In the genomic region with DNA sequence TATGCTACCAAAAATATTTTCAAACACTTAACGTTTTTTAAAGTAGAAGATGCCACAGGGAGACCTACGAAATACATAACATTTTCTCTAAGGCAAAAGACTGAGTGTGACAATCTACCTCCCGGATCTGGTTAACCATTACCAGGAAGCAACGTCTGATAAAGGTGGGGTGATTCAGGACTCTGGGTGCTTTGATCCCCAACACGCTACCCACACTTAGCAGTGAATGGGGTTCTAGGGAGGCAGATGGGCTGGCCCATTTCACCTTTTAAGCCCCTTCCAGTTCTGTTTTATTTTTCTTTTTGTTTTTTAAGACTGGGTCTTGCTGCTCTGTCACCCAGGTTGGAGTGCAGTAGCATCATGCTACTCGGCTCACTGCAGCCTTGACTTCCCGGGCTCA, we compare ENCODE assay signal across 24 cellular contexts. TPM values are rescaled to one million over a fixed set of nuclear protein-coding genes. Genes with fewer than 3 reads are reported as not detected.
DNase-seq lines count a peak whose midpoint lies in the region; ATAC-seq and TF ChIP-seq lines count a peak whose summit lies in the region.
"Had no signal": no experiment of that assay in that cellular context is flagged by ENCODE, and none has a peak within 500 bp of the region (broad histone marks: within the 10 kb centered on the region; RNA-seq: fewer than 3 reads in every experiment).

No MANE protein-coding gene starts in this region.

- H2AK5ac ChIP-seq in trophoblast cell (ENCODE audit: low read length), result no peak overlapping the region

- no peak for DNase-seq in activated T-cell treated with anti-CD3 and anti-CD28 coated beads, Interleukin-2, amount 50 U/mL, for 24 hours
- no peak for DNase-seq in activated T-cell treated with anti-CD3 and anti-CD28 coated beads, Interleukin-2, amount 50 U/mL, for 48 hours
- DNase-seq in Peyer's patch (peak in 1 of 3 donors; percentile 64), trophoblast cell (peak in 1 of 2 donors; percentile 49), SKM-1 treated with dmso at 0.1 percent for 144 hours (lab: John Stamatoyannopoulos, UW; ENCODE audit: unreplicated experiment) (no peak), HEK293T (ENCODE audit: extremely low spot score) (no peak)
- DNase-seq: CD4-positive, alpha-beta T cell; COR-L47; DMS79; HCEC 1CT; MM.1S; NCI-H1048; NCI-H1417 treated with DMSO at 0.1 percent for 48 hours; NCI-H187; NCI-H446; NCI-H526; Right ventricle myocardium superior had no signal

- H3K9me3 ChIP-seq in Peyer's patch, result no peaks in the 10 kb centered on the region
- no peaks in the 10 kb centered on the region for H3K9me3 ChIP-seq in trophoblast cell (ENCODE audit: insufficient read depth, low read depth, low read length)
- H3K9me3 ChIP-seq: BLaER1 had no signal

- H3K9me3 Mint-ChIP-seq in activated T-cell treated with anti-CD3 and anti-CD28 coated beads, Interleukin-2, amount 50 U/mL, for 24 hours, result no peaks in the 10 kb centered on the region
- no peaks in the 10 kb centered on the region for H3K9me3 Mint-ChIP-seq in activated T-helper 17 cell treated with anti-CD3 and anti-CD28 coated beads, Interleukin-2, amount 50 U/mL, for 72 hours
- H3K9me3 Mint-ChIP-seq: CD4-positive, alpha-beta T cell; GM23338 had no signal

- no peak overlapping the region for H3K4ac ChIP-seq in trophoblast cell (ENCODE audit: low read depth, low read length)

- peak overlapping the region; percentile 79 for H3K27ac Mint-ChIP-seq in activated T-cell treated with anti-CD3 and anti-CD28 coated beads, Interleukin-2, amount 50 U/mL, for 24 hours
- no peak overlapping the region for H3K27ac Mint-ChIP-seq in activated T-helper 17 cell treated with anti-CD3 and anti-CD28 coated beads, Interleukin-2, amount 50 U/mL, for 72 hours
- H3K27ac Mint-ChIP-seq: GM23338 had no signal

- H3K36me3 Mint-ChIP-seq in activated T-cell treated with anti-CD3 and anti-CD28 coated beads, Interleukin-2, amount 50 U/mL, for 24 hours (ENCODE audit: low read depth), result peaks cover 81% of the 10 kb centered on the region
- peaks cover 97% of the 10 kb centered on the region for H3K36me3 Mint-ChIP-seq in activated T-helper 17 cell treated with anti-CD3 and anti-CD28 coated beads, Interleukin-2, amount 50 U/mL, for 72 hours (ENCODE audit: low read depth)

- H3K36me3 ChIP-seq in Peyer's patch (no peaks in the 10 kb centered on the region), trophoblast cell (ENCODE audit: control insufficient read depth in 1 of 2, insufficient read depth in 2 of 2, low read length in 2 of 2) (no peaks in the 10 kb centered on the region)
- H3K36me3 ChIP-seq: BLaER1 had no signal

- H3K4me2 ChIP-seq in trophoblast cell (ENCODE audit: low read length), result no peak overlapping the region
- H3K4me2 ChIP-seq: BLaER1, GM23338 had no signal

- peak in 1 of 2 donors; percentile 29 for TF ChIP-seq POLR2A in Peyer's patch (IDR thresholded peaks at IDR 0.05)

- H3K27me3 ChIP-seq in Peyer's patch (no peaks in the 10 kb centered on the region), trophoblast cell (ENCODE audit: insufficient read depth, low read length) (no peaks in the 10 kb centered on the region)
- H3K27me3 ChIP-seq: BLaER1 had no signal

- H3K14ac ChIP-seq in trophoblast cell (ENCODE audit: low read length), result peak overlapping the region; percentile 44

- POLR2A ChIA-PET in HEK293T (lab: Yijun Ruan, JAX), result interaction anchor here (0.7 kb wide), 1 partner anchor 719 kb away, joined by 3 read pairs; no protein-coding TSS in a partner anchor

- no peak for TF ChIP-seq CTCF in Peyer's patch (IDR thresholded peaks at IDR 0.05)

- H3K79me1 ChIP-seq in trophoblast cell (ENCODE audit: low read length), result peaks cover 8% of the 10 kb centered on the region

- no peak overlapping the region for H2AFZ ChIP-seq in trophoblast cell (ENCODE audit: insufficient read depth, low read length, poor library complexity)
- H2AFZ ChIP-seq: GM23338 had no signal

- peak overlapping the region; percentile 53 for H2BK120ac ChIP-seq in trophoblast cell (ENCODE audit: insufficient read depth, low read length, poor library complexity)

- H3K4me3 ChIP-seq in Peyer's patch, result peak overlapping the region in 1 of 4 donors; percentile 31
- no peak overlapping the region for H3K4me3 ChIP-seq in trophoblast cell (ENCODE audit: low read depth, low read length)
- H3K4me3 ChIP-seq: BLaER1, GM12878, GM23338, K562 had no signal

- H4K91ac ChIP-seq in trophoblast cell (ENCODE audit: low read depth, low read length), result peak overlapping the region; percentile 43

- no peak overlapping the region for H4K12ac ChIP-seq in trophoblast cell (ENCODE audit: low read depth, low read length)

- H3K4me1 Mint-ChIP-seq in activated T-cell treated with anti-CD3 and anti-CD28 coated beads, Interleukin-2, amount 50 U/mL, for 24 hours (ENCODE audit: low read depth), result peaks cover 43% of the 10 kb centered on the region
- H3K4me1 Mint-ChIP-seq in activated T-helper 17 cell treated with anti-CD3 and anti-CD28 coated beads, Interleukin-2, amount 50 U/mL, for 72 hours, result peaks cover 5% of the 10 kb centered on the region

- peak overlapping the region; percentile 46 for H2BK5ac ChIP-seq in trophoblast cell (ENCODE audit: low read depth, low read length, poor library complexity)

- H4K8ac ChIP-seq in trophoblast cell (ENCODE audit: low read depth, low read length), result no peak overlapping the region

- H3K27ac ChIP-seq in Peyer's patch (peak overlapping the region in 3 of 4 donors; percentile 38 to 71 (median 66)), trophoblast cell (ENCODE audit: low read depth, low read length) (no peak overlapping the region)
- H3K27ac ChIP-seq: BLaER1 had no signal

- H3K18ac ChIP-seq in trophoblast cell (ENCODE audit: low read length), result no peak overlapping the region

- no CpG with 5 or more reads among the region's 7 CpGs for WGBS in trophoblast cell (ENCODE audit: extremely low coverage, insufficient coverage, insufficient read length)

- H3K23ac ChIP-seq in trophoblast cell (ENCODE audit: low read length), result no peak overlapping the region

- no peak overlapping the region for H3K9ac ChIP-seq in trophoblast cell (ENCODE audit: low read length)
- H3K9ac ChIP-seq: BLaER1 had no signal

- peak; percentile 45 for ATAC-seq in activated T-helper 17 cell treated with anti-CD3 and anti-CD28 coated beads, Interleukin-2, amount 50 U/mL, for 72 hours (replicated peaks)
- ATAC-seq in GM18870 (IDR thresholded peaks at IDR 0.05; ENCODE audit: unreplicated experiment), result no peak
- ATAC-seq: GM12878, GM23338, K562 had no signal

- H3K27me3 Mint-ChIP-seq in activated T-cell treated with anti-CD3 and anti-CD28 coated beads, Interleukin-2, amount 50 U/mL, for 24 hours, result no peaks in the 10 kb centered on the region
- no peaks in the 10 kb centered on the region for H3K27me3 Mint-ChIP-seq in activated T-helper 17 cell treated with anti-CD3 and anti-CD28 coated beads, Interleukin-2, amount 50 U/mL, for 72 hours
- H3K27me3 Mint-ChIP-seq: CD4-positive, alpha-beta T cell had no signal

- peak overlapping the region; percentile 90 for H2BK12ac ChIP-seq in trophoblast cell (ENCODE audit: low read length)

- no peaks in the 10 kb centered on the region for H3K79me2 ChIP-seq in trophoblast cell (ENCODE audit: control insufficient read depth, insufficient read depth, low read length, poor library complexity)

- CTCF ChIA-PET in HEK293T (lab: Yijun Ruan, JAX), result no interaction called here

- no peak overlapping the region for H3K4me3 Mint-ChIP-seq in activated T-cell treated with anti-CD3 and anti-CD28 coated beads, Interleukin-2, amount 50 U/mL, for 24 hours
- no peak overlapping the region for H3K4me3 Mint-ChIP-seq in activated T-helper 17 cell treated with anti-CD3 and anti-CD28 coated beads, Interleukin-2, amount 50 U/mL, for 72 hours
- H3K4me3 Mint-ChIP-seq: CD4-positive, alpha-beta T cell; GM23338 had no signal

- H3K4me1 ChIP-seq in Peyer's patch (peaks cover 0 to 52% (median 5%) of the 10 kb centered on the region in 4 donors), trophoblast cell (ENCODE audit: control insufficient read depth in 1 of 2, insufficient read depth in 2 of 2, low read length in 2 of 2) (peaks cover 11 to 16% of the 10 kb centered on the region in 2 experiments)

TF ChIP-seq in HEK293T, 16 proteins besides CTCF, POLR2A, EP300 and RAD21:
- no peak for TF ChIP-seq FOXK2 (IDR thresholded peaks at IDR 0.05)
- TF ChIP-seq LEF1 (IDR thresholded peaks at IDR 0.05; ENCODE audit: borderline replicate concordance), result no peak
- TF ChIP-seq SUZ12 (IDR thresholded peaks at IDR 0.05), result no peak
- TF ChIP-seq TARDBP (IDR thresholded peaks at IDR 0.05), result no peak
- no peak for TF ChIP-seq NFRKB (IDR thresholded peaks at IDR 0.05)
- no peak for TF ChIP-seq L3MBTL2 (conservative IDR thresholded peaks at IDR 0.05)
- TF ChIP-seq SP1 (IDR thresholded peaks at IDR 0.05), result no peak
- TF ChIP-seq BHLHE40 (IDR thresholded peaks at IDR 0.05; ENCODE audit: borderline replicate concordance), result no peak
- TF ChIP-seq ELF4 (IDR thresholded peaks at IDR 0.05), result no peak
- no peak for TF ChIP-seq FOXA1 (IDR thresholded peaks at IDR 0.05)
- TF ChIP-seq, protein P1, sequence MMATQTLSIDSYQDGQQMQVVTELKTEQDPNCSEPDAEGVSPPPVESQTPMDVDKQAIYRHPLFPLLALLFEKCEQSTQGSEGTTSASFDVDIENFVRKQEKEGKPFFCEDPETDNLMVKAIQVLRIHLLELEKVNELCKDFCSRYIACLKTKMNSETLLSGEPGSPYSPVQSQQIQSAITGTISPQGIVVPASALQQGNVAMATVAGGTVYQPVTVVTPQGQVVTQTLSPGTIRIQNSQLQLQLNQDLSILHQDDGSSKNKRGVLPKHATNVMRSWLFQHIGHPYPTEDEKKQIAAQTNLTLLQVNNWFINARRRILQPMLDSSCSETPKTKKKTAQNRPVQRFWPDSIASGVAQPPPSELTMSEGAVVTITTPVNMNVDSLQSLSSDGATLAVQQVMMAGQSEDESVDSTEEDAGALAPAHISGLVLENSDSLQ (IDR thresholded peaks at IDR 0.05), result no peak
- no peak for TF ChIP-seq FOXM1 (IDR thresholded peaks at IDR 0.05; ENCODE audit: borderline replicate concordance)
- TF ChIP-seq ARNT (IDR thresholded peaks at IDR 0.05), result no peak
- TF ChIP-seq CTBP1 (IDR thresholded peaks at IDR 0.05; ENCODE audit: borderline replicate concordance), result no peak
- no peak for TF ChIP-seq ZNF384 (IDR thresholded peaks at IDR 0.05)
- no peak for TF ChIP-seq HDGF (IDR thresholded peaks at IDR 0.05; ENCODE audit: borderline replicate concordance)

RNA-seq across cellular contexts. Expression of a gene that starts 39.5 kb away (rescaled TPM):
- 10 to 100 TPM; 20.6 to 40.8 (median 23.9) TPM for total RNA-seq in Peyer's patch
- total RNA-seq in activated T-helper 17 cell treated with anti-CD3 and anti-CD28 coated beads, Interleukin-2, amount 50 U/mL, for 72 hours, result 10 to 100 TPM; 25.3 to 27.4 TPM
- polyA plus RNA-seq in trophoblast cell (2013), result 1.5 and 1.9 TPM in 2 replicates
- total RNA-seq: OCI-LY7 had no signal
